ENCODE assay signal across 14 cellular contexts in genomic region chr6:146860583-146860982, GRCh38.
A peak's percentile ranks its signal among the peaks of the same experiment; 100 is the strongest.
DNase-seq lines count a peak whose midpoint lies in the region; ATAC-seq and TF ChIP-seq lines count a peak whose summit lies in the region.
"Had no signal": no experiment of that assay in that cellular context is flagged by ENCODE, and none has a peak within 500 bp of the region (broad histone marks: within the 10 kb centered on the region; RNA-seq: fewer than 3 reads in every experiment).

No MANE protein-coding gene starts in this region.

- DNase-seq in AG08395 (ENCODE audit: low spot score) (peak; percentile 22), NCI-H146 treated with DMSO at 0.1 percent for 48 hours (lab: John Stamatoyannopoulos, UW; ENCODE audit: unreplicated experiment) (peak; percentile 78), cerebellar cortex (ENCODE audit: low spot score) (peak; percentile 81), left lobe of liver (ENCODE audit: low spot score) (peak; percentile 89), hepatocyte (ENCODE audit: low spot score) (no peak)
- DNase-seq: CD4-positive, alpha-beta memory T cell; DND-41; GF-D8; GM23248; NCI-H1694; NCI-H446 treated with DMSO at 0.1 percent for 48 hours; NCI-H82 had no signal

- H4K20me1 ChIP-seq in hepatocyte (ENCODE audit: insufficient read depth, poor library complexity, severe bottlenecking) = no peaks in the 10 kb centered on the region

- H3K27me3 ChIP-seq in hepatocyte = no peaks in the 10 kb centered on the region

- no peaks in the 10 kb centered on the region for H3K4me1 ChIP-seq in hepatocyte (ENCODE audit: insufficient read depth)

- whole genome bisulfite sequencing in hepatocyte (ENCODE audit: low lambda C conversion rate, missing lambda C conversion rate) = 81% methylated on average over 2 of the region's 2 CpGs

- TF ChIP-seq CTCF in hepatocyte (IDR thresholded peaks at IDR 0.05; ENCODE audit: poor library complexity) = no peak

- no peak overlapping the region for H2AFZ ChIP-seq in hepatocyte
- H2AFZ ChIP-seq: GM23248 had no signal

- H3K9me3 ChIP-seq in hepatocyte (ENCODE audit: low read depth) = no peaks in the 10 kb centered on the region

- no peak overlapping the region for H3K4me3 ChIP-seq in hepatocyte
- H3K4me3 ChIP-seq: GM23248 had no signal

- H3K9me2 ChIP-seq in hepatocyte (replicated peaks; ENCODE audit: insufficient read depth) = no peaks in the 10 kb centered on the region

- H3K27ac ChIP-seq in hepatocyte = no peak overlapping the region
- H3K27ac ChIP-seq: GM23248 had no signal

- H3K79me2 ChIP-seq in hepatocyte = no peaks in the 10 kb centered on the region

- no peaks in the 10 kb centered on the region for H3K36me3 ChIP-seq in hepatocyte (replicated peaks; ENCODE audit: insufficient read depth, low read depth)

- H3K4me2 ChIP-seq in hepatocyte = no peak overlapping the region

- ATAC-seq in left lobe of liver (peak; percentile 94), HG03460 (IDR thresholded peaks at IDR 0.05; ENCODE audit: unreplicated experiment) (no peak), HG03039 (IDR thresholded peaks at IDR 0.05; ENCODE audit: unreplicated experiment) (no peak)
